27 cellular contexts compared by ENCODE assay signal in the genomic region with DNA sequence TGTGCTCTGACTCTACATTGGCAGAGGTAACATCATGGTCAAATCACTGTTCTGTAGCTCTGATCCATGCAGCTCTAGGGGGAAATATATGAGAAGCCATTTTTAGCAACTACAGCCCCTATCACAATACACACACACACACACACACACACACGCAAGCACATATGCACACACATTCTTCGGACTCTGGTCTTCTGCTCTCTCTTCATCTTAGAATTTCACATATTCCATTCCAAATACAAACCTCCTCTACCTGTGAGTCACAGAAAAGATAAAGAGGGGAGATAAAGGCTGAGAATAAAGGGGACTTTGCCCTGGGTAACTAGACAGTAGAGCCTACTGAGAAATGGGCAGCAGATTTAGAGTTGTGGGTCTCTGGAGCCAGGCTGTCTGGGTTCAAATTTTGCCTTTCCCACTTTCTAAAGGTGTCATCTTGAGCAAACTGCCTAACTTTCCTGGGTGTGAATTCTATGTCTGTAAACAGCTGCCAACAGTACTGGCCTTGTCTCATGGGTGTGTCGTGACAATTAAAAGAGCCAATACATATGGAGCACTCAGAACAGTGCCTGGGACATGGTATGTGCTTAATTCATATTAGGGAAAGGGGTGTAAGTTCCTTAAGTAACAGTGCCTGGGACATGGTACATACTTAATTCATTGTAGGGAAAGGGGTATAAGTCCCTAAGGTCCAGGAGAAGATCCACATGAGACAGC. TPM values are rescaled to one million over a fixed set of nuclear protein-coding genes. Genes with fewer than 3 reads are reported as not detected.
"Had no signal": no experiment of that assay in that cellular context is flagged by ENCODE, and none has a peak within 500 bp of the region (broad histone marks: within the 10 kb centered on the region; RNA-seq: fewer than 3 reads in every experiment).

No MANE protein-coding gene starts in this region.

- H3K27ac ChIP-seq: ascending aorta, SJCRH30, SK-N-MC had no signal

- DNase-seq: activated CD4-positive, alpha-beta T cell treated with anti-CD3 and anti-CD28 coated beads, Interleukin-2, amount 10 ng/mL, durations not matched to agents 24 days and 14 days; activated CD4-positive, alpha-beta T cell treated with anti-CD3 and anti-CD28 coated beads, Interleukin-2, amount 50 U/mL, for 4 hours; activated CD8-positive, alpha-beta T cell treated with anti-CD3 and anti-CD28 coated beads for 36 hours; activated effector memory CD4-positive, alpha-beta T cell treated with anti-CD3 and anti-CD28 coated beads, Interleukin-2, amount 50 U/mL, for 16 hours; activated naive CD4-positive, alpha-beta T cell; activated naive CD4-positive, alpha-beta T cell treated with anti-CD3 and anti-CD28 coated beads, Interleukin-2, amount 50 U/mL, for 16 hours; activated naive CD8-positive, alpha-beta T cell treated with anti-CD3 and anti-CD28 coated beads for 36 hours; activated T-cell treated with anti-CD3 and anti-CD28 coated beads, Interleukin-2, amount 50 U/mL, for 1 hour; activated T-cell treated with anti-CD3 and anti-CD28 coated beads, Interleukin-2, amount 50 U/mL, for 72 hours; amygdala; NCI-H1105; NCI-H1417 treated with DMSO at 0.1 percent for 48 hours; NCI-H187 treated with DMSO at 0.1 percent for 48 hours; NCI-H2081; NCI-H2171 treated with DMSO at 0.1 percent for 48 hours; NCI-H2227 treated with DMSO at 0.1 percent for 48 hours; NCI-H446 treated with DMSO at 0.1 percent for 48 hours; NCI-H524; SHP77; SJCRH30 had no signal

- FAIRE-seq: TTC549 had no signal

- H3K9me3 Mint-ChIP-seq: activated CD4-positive, alpha-beta T cell treated with anti-CD3 and anti-CD28 coated beads, Interleukin-2, amount 10 ng/mL, durations not matched to agents 24 days and 14 days; activated CD8-positive, alpha-beta T cell treated with anti-CD3 and anti-CD28 coated beads for 36 hours; activated naive CD8-positive, alpha-beta T cell treated with anti-CD3 and anti-CD28 coated beads for 36 hours; activated T-cell treated with anti-CD3 and anti-CD28 coated beads, Interleukin-2, amount 50 U/mL, for 72 hours; activated T-helper 17 cell treated with anti-CD3 and anti-CD28 coated beads, Interleukin-2, amount 50 U/mL, for 72 hours; T-helper 1 cell treated with Interleukin-12 subunit alpha and Interleukin-12 subunit beta and Interleukin-4 antibody, amounts not matched to agents 30 μg/mL and 1 μg/mL, for 36 hours; T-helper 2 cell treated with Interferon-gamma antibody and Interleukin-4, amounts not matched to agents 5 μg/mL and 100 μg/mL, for 36 hours had no signal

- H3K27me3 Mint-ChIP-seq: activated CD4-positive, alpha-beta T cell treated with anti-CD3 and anti-CD28 coated beads, Interleukin-2, amount 10 ng/mL, durations not matched to agents 24 days and 14 days had no signal

- H3K27ac Mint-ChIP-seq: activated CD4-positive, alpha-beta T cell treated with anti-CD3 and anti-CD28 coated beads, Interleukin-2, amount 10 ng/mL, durations not matched to agents 24 days and 14 days; activated CD8-positive, alpha-beta T cell treated with anti-CD3 and anti-CD28 coated beads for 36 hours; activated naive CD8-positive, alpha-beta T cell treated with anti-CD3 and anti-CD28 coated beads for 36 hours; activated T-cell treated with anti-CD3 and anti-CD28 coated beads, Interleukin-2, amount 50 U/mL, for 72 hours; activated T-helper 17 cell treated with anti-CD3 and anti-CD28 coated beads, Interleukin-2, amount 50 U/mL, for 72 hours; T-helper 1 cell treated with Interleukin-12 subunit alpha and Interleukin-12 subunit beta and Interleukin-4 antibody, amounts not matched to agents 30 μg/mL and 1 μg/mL, for 36 hours; T-helper 2 cell treated with Interferon-gamma antibody and Interleukin-4, amounts not matched to agents 5 μg/mL and 100 μg/mL, for 36 hours had no signal

- H3K36me3 ChIP-seq: ascending aorta, SJCRH30 had no signal

- H3K36me3 Mint-ChIP-seq: activated naive CD8-positive, alpha-beta T cell treated with anti-CD3 and anti-CD28 coated beads for 36 hours had no signal

- H3K4me3 ChIP-seq: ascending aorta, SJCRH30, SK-N-MC had no signal

- ATAC-seq: activated CD8-positive, alpha-beta T cell treated with anti-CD3 and anti-CD28 coated beads for 36 hours; activated T-cell treated with anti-CD3 and anti-CD28 coated beads, Interleukin-2, amount 50 U/mL, for 72 hours; activated T-helper 17 cell treated with anti-CD3 and anti-CD28 coated beads, Interleukin-2, amount 50 U/mL, for 72 hours; Panc1 had no signal

- H3K27me3 ChIP-seq: ascending aorta, SJCRH30 had no signal

- H3K4me1 Mint-ChIP-seq: activated T-helper 17 cell treated with anti-CD3 and anti-CD28 coated beads, Interleukin-2, amount 50 U/mL, for 72 hours had no signal

- H3K4me3 Mint-ChIP-seq: activated CD4-positive, alpha-beta T cell treated with anti-CD3 and anti-CD28 coated beads, Interleukin-2, amount 10 ng/mL, durations not matched to agents 24 days and 14 days; activated CD8-positive, alpha-beta T cell treated with anti-CD3 and anti-CD28 coated beads for 36 hours; activated naive CD8-positive, alpha-beta T cell treated with anti-CD3 and anti-CD28 coated beads for 36 hours; activated T-cell treated with anti-CD3 and anti-CD28 coated beads, Interleukin-2, amount 50 U/mL, for 72 hours; activated T-helper 17 cell treated with anti-CD3 and anti-CD28 coated beads, Interleukin-2, amount 50 U/mL, for 72 hours; T-helper 1 cell treated with Interleukin-12 subunit alpha and Interleukin-12 subunit beta and Interleukin-4 antibody, amounts not matched to agents 30 μg/mL and 1 μg/mL, for 36 hours; T-helper 2 cell treated with Interferon-gamma antibody and Interleukin-4, amounts not matched to agents 5 μg/mL and 100 μg/mL, for 36 hours had no signal

- H3K9me3 ChIP-seq: ascending aorta, SJCRH30 had no signal

RNA-seq across cellular contexts. Expression of gene RASL11B, which starts 11.6 kb away (rescaled TPM):
- total RNA-seq: ascending aorta had no signal
